In the genomic region with DNA sequence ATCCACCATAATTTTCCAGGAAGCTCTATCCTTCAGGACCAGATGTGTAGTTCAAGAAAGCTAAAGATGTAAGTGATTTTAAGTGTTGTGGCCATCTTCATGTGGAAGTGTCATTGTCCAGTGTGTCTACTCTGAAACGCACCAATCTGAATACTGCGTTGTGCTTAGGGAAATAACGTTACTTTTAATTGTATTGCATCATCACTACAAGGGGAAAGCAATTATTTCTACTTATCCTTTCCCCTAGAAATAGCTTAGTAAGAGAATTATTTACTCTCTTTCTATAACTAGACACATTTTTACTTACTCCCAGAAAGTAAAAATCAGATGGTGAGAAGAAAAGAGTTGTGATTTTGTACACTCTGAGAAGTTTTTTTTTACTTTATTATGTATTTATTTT, we compare ENCODE assay signal across 35 cellular contexts.
"Had no signal": no experiment of that assay in that cellular context is flagged by ENCODE, and none has a peak within 500 bp of the region (broad histone marks: within the 10 kb centered on the region; RNA-seq: fewer than 3 reads in every experiment).

No MANE protein-coding gene starts in this region.

- H3K36me3 ChIP-seq: MG63 had no signal

- DNase-seq: Kasumi-1, MG63, MM.1S, MV-4-11, NCI-H1048, NCI-H1092, NCI-H1092 treated with DMSO at 0.1 percent for 48 hours, NCI-H1105, NCI-H1105 treated with DMSO at 0.1 percent for 48 hours, NCI-H1417, NCI-H1417 treated with DMSO at 0.1 percent for 48 hours, NCI-H1436, NCI-H1436 treated with DMSO at 0.1 percent for 48 hours, NCI-H146, NCI-H1694, NCI-H1694 treated with DMSO at 0.1 percent for 48 hours, NCI-H187, NCI-H187 treated with DMSO at 0.1 percent for 48 hours, NCI-H1930, NCI-H2029, NCI-H2029 treated with DMSO at 0.1 percent for 48 hours, NCI-H2081, NCI-H2081 treated with DMSO at 0.1 percent for 48 hours, NCI-H2107, NCI-H2171, NCI-H2171 treated with DMSO at 0.1 percent for 48 hours, NCI-H2227 treated with DMSO at 0.1 percent for 48 hours, NCI-H226, NCI-H345, NCI-H446, NCI-H446 treated with DMSO at 0.1 percent for 48 hours, NCI-H510A, NCI-H510A treated with DMSO at 0.1 percent for 48 hours, NCI-H524, NCI-H524 treated with DMSO at 0.1 percent for 48 hours had no signal

- H3K9me3 ChIP-seq: MG63 had no signal

- H3K27me3 ChIP-seq: MG63 had no signal

- H3K4me3 ChIP-seq: MG63 had no signal
